ENCODE assay signal across 11 cellular contexts in genomic region chr11:48043111-48043997, GRCh38.
DNase-seq lines count a peak whose midpoint lies in the region; ATAC-seq, FAIRE-seq and TF ChIP-seq lines count a peak whose summit lies in the region.
"Had no signal": no experiment of that assay in that cellular context is flagged by ENCODE, and none has a peak within 500 bp of the region (broad histone marks: within the 10 kb centered on the region; RNA-seq: fewer than 3 reads in every experiment).

No MANE protein-coding gene starts in this region.

- H3K9me3 Mint-ChIP-seq in activated naive CD8-positive, alpha-beta T cell treated with anti-CD3 and anti-CD28 coated beads for 36 hours: no peaks in the 10 kb centered on the region
- H3K9me3 Mint-ChIP-seq in stimulated activated naive B cell treated with anti-CD40 and anti-IgM and Interleukin-4, amounts not matched to agents 10 μg/mL and 1 μg/mL and 100 μg/mL, for 72 hours: no peaks in the 10 kb centered on the region
- H3K9me3 Mint-ChIP-seq: GM23338 had no signal

- TF ChIP-seq EP300 in suprapubic skin (IDR thresholded peaks at IDR 0.05): no peak

- TF ChIP-seq POLR2A in suprapubic skin (IDR thresholded peaks at IDR 0.05) (no peak), H54 (IDR thresholded peaks at IDR 0.05; ENCODE audit: low read depth, low read length) (no peak)

- no peaks in the 10 kb centered on the region for H3K36me3 ChIP-seq in suprapubic skin

- H3K27me3 ChIP-seq in suprapubic skin: no peaks in the 10 kb centered on the region

- WGBS in suprapubic skin: 80% methylated on average over 8 of the region's 8 CpGs

- no peak for FAIRE-seq in H54 (lab: Jason Lieb, UNC)

- no peak overlapping the region for H3K4me3 ChIP-seq in suprapubic skin
- H3K4me3 ChIP-seq: GM23338 had no signal

- peaks cover 16% of the 10 kb centered on the region for H3K4me1 ChIP-seq in suprapubic skin

- no peak overlapping the region for H3K27ac ChIP-seq in suprapubic skin

- peaks cover 40% of the 10 kb centered on the region for H3K4me1 Mint-ChIP-seq in activated naive CD8-positive, alpha-beta T cell treated with anti-CD3 and anti-CD28 coated beads for 36 hours
- H3K4me1 Mint-ChIP-seq in stimulated activated naive B cell treated with anti-CD40 and anti-IgM and Interleukin-4, amounts not matched to agents 10 μg/mL and 1 μg/mL and 100 μg/mL, for 72 hours: peaks cover 45 to 80% of the 10 kb centered on the region in 2 donors

- DNase-seq in NOMO-1 treated with DMSO at 0.1 percent for 48 hours (lab: John Stamatoyannopoulos, UW; ENCODE audit: unreplicated experiment): peak; percentile 18
- DNase-seq in NOMO-1 treated with dmso at 0.1 percent for 144 hours (lab: John Stamatoyannopoulos, UW; ENCODE audit: unreplicated experiment): no peak
- DNase-seq in activated naive CD8-positive, alpha-beta T cell treated with anti-CD3 and anti-CD28 coated beads for 36 hours: no peak
- no peak for DNase-seq in stimulated activated naive B cell treated with anti-CD40 and anti-IgM and Interleukin-4, amounts not matched to agents 10 μg/mL and 1 μg/mL and 100 μg/mL, for 72 hours
- no peak for DNase-seq in suprapubic skin (ENCODE audit: low spot score in 2 of 2)
- DNase-seq in H54 (ENCODE audit: insufficient read length, low spot score): no peak
- DNase-seq in NK-92 (lab: John Stamatoyannopoulos, UW; ENCODE audit: unreplicated experiment): no peak
- DNase-seq: 8988T, NCI-H524 had no signal

- peak overlapping the region; percentile 22 for H3K4me3 Mint-ChIP-seq in activated naive CD8-positive, alpha-beta T cell treated with anti-CD3 and anti-CD28 coated beads for 36 hours
- peak overlapping the region; percentile 63 to 78 for H3K4me3 Mint-ChIP-seq in stimulated activated naive B cell treated with anti-CD40 and anti-IgM and Interleukin-4, amounts not matched to agents 10 μg/mL and 1 μg/mL and 100 μg/mL, for 72 hours
- H3K4me3 Mint-ChIP-seq: GM23338 had no signal

- no peaks in the 10 kb centered on the region for H3K27me3 Mint-ChIP-seq in activated naive CD8-positive, alpha-beta T cell treated with anti-CD3 and anti-CD28 coated beads for 36 hours
- no peaks in the 10 kb centered on the region for H3K27me3 Mint-ChIP-seq in stimulated activated naive B cell treated with anti-CD40 and anti-IgM and Interleukin-4, amounts not matched to agents 10 μg/mL and 1 μg/mL and 100 μg/mL, for 72 hours

- no peak for TF ChIP-seq CTCF in suprapubic skin (IDR thresholded peaks at IDR 0.05)

- H3K36me3 Mint-ChIP-seq in activated naive CD8-positive, alpha-beta T cell treated with anti-CD3 and anti-CD28 coated beads for 36 hours: peaks cover 9% of the 10 kb centered on the region
- H3K36me3 Mint-ChIP-seq in stimulated activated naive B cell treated with anti-CD40 and anti-IgM and Interleukin-4, amounts not matched to agents 10 μg/mL and 1 μg/mL and 100 μg/mL, for 72 hours: peaks cover 0 to 6% of the 10 kb centered on the region in 2 donors

- no peaks in the 10 kb centered on the region for H3K9me3 ChIP-seq in suprapubic skin

- H3K27ac Mint-ChIP-seq in activated naive CD8-positive, alpha-beta T cell treated with anti-CD3 and anti-CD28 coated beads for 36 hours: peak overlapping the region; percentile 42
- peak overlapping the region; percentile 44 for H3K27ac Mint-ChIP-seq in stimulated activated naive B cell treated with anti-CD40 and anti-IgM and Interleukin-4, amounts not matched to agents 10 μg/mL and 1 μg/mL and 100 μg/mL, for 72 hours

- ATAC-seq in HG02870 (IDR thresholded peaks at IDR 0.05; ENCODE audit: unreplicated experiment): peak; percentile 78
- peak; percentile 83 to 84 for ATAC-seq in stimulated activated naive B cell treated with anti-CD40 and anti-IgM and Interleukin-4, amounts not matched to agents 10 μg/mL and 1 μg/mL and 100 μg/mL, for 72 hours (replicated peaks)
- ATAC-seq: GM23338 had no signal
